ENCODE assay signal across 17 cellular contexts in genomic region chr20:62971211-62971949, GRCh38. TPM values are rescaled to one million over a fixed set of nuclear protein-coding genes. Genes with fewer than 3 reads are reported as not detected.
DNase-seq lines count a peak whose midpoint lies in the region; ATAC-seq lines count a peak whose summit lies in the region.
"Had no signal": no experiment of that assay in that cellular context is flagged by ENCODE, and none has a peak within 500 bp of the region (broad histone marks: within the 10 kb centered on the region; RNA-seq: fewer than 3 reads in every experiment).

No MANE protein-coding gene starts in this region.

- H3K36me3 Mint-ChIP-seq in activated CD4-positive, alpha-beta T cell treated with anti-CD3 and anti-CD28 coated beads, Interleukin-2, amount 10 ng/mL, durations not matched to agents 24 days and 14 days (ENCODE audit: low read depth) = no peaks in the 10 kb centered on the region
- no peaks in the 10 kb centered on the region for H3K36me3 Mint-ChIP-seq in activated T-helper 1 cell treated with anti-CD3 and anti-CD28 coated beads, Interleukin-12 subunit alpha, Interleukin-12 subunit beta, Interleukin-2, Interleukin-4 antibody, amounts not matched to agents 30 ng/mL and 10 ng/mL and 1 ng/mL, durations not matched to agents 14 hours and 24 hours and 36 hours (ENCODE audit: low read depth)
- no peaks in the 10 kb centered on the region for H3K36me3 Mint-ChIP-seq in memory B cell
- peaks cover 4% of the 10 kb centered on the region for H3K36me3 Mint-ChIP-seq in stimulated activated memory B cell treated with anti-CD40 and anti-IgM and Interleukin-4, amounts not matched to agents 10 μg/mL and 1 μg/mL and 100 μg/mL, for 72 hours

- H3K79me2 ChIP-seq in Karpas-422 (ENCODE audit: low read length) = no peaks in the 10 kb centered on the region

- H3K9me3 Mint-ChIP-seq in activated CD4-positive, alpha-beta T cell treated with anti-CD3 and anti-CD28 coated beads, Interleukin-2, amount 10 ng/mL, durations not matched to agents 24 days and 14 days = no peaks in the 10 kb centered on the region
- no peaks in the 10 kb centered on the region for H3K9me3 Mint-ChIP-seq in activated T-helper 1 cell treated with anti-CD3 and anti-CD28 coated beads, Interleukin-12 subunit alpha, Interleukin-12 subunit beta, Interleukin-2, Interleukin-4 antibody, amounts not matched to agents 30 ng/mL and 10 ng/mL and 1 ng/mL, durations not matched to agents 14 hours and 24 hours and 36 hours
- H3K9me3 Mint-ChIP-seq in memory B cell = no peaks in the 10 kb centered on the region
- H3K9me3 Mint-ChIP-seq in stimulated activated memory B cell treated with anti-CD40 and anti-IgM and Interleukin-4, amounts not matched to agents 10 μg/mL and 1 μg/mL and 100 μg/mL, for 72 hours = no peaks in the 10 kb centered on the region

- no peak overlapping the region for H3K27ac ChIP-seq in Karpas-422 (ENCODE audit: low read length)
- H3K27ac ChIP-seq: ascending aorta, upper lobe of right lung had no signal

- no peak overlapping the region for H3K9ac ChIP-seq in Karpas-422 (ENCODE audit: low read length)

- no peak for DNase-seq in activated CD4-positive, alpha-beta T cell treated with anti-CD3 and anti-CD28 coated beads, Interleukin-2, amount 10 ng/mL, durations not matched to agents 24 days and 14 days
- DNase-seq in activated CD4-positive, alpha-beta T cell treated with anti-CD3 and anti-CD28 coated beads, Interleukin-2, amount 50 U/mL, for 48 hours = no peak
- no peak for DNase-seq in activated T-helper 1 cell treated with anti-CD3 and anti-CD28 coated beads, Interleukin-12 subunit alpha, Interleukin-12 subunit beta, Interleukin-2, Interleukin-4 antibody, amounts not matched to agents 30 ng/mL and 10 ng/mL and 1 ng/mL, durations not matched to agents 14 hours and 24 hours and 36 hours (ENCODE audit: low spot score)
- DNase-seq in memory B cell (ENCODE audit: low spot score in 2 of 2) (no peak), NCI-H2227 treated with DMSO at 0.1 percent for 48 hours (lab: John Stamatoyannopoulos, UW) (no peak), Karpas-422 (no peak)
- no peak for DNase-seq in stimulated activated CD8-positive, alpha-beta memory T cell treated with anti-CD3 and anti-CD28 coated beads, Interleukin-4, amount 100 ng/mL, for 48 hours
- DNase-seq: kidney, NCI-H187 treated with DMSO at 0.1 percent for 48 hours had no signal

- no peaks in the 10 kb centered on the region for H3K27me3 ChIP-seq in Karpas-422 (ENCODE audit: low read length)
- H3K27me3 ChIP-seq: ascending aorta had no signal

- H3K27me3 Mint-ChIP-seq in activated CD4-positive, alpha-beta T cell treated with anti-CD3 and anti-CD28 coated beads, Interleukin-2, amount 10 ng/mL, durations not matched to agents 24 days and 14 days = peaks cover 39% of the 10 kb centered on the region
- H3K27me3 Mint-ChIP-seq in activated T-helper 1 cell treated with anti-CD3 and anti-CD28 coated beads, Interleukin-12 subunit alpha, Interleukin-12 subunit beta, Interleukin-2, Interleukin-4 antibody, amounts not matched to agents 30 ng/mL and 10 ng/mL and 1 ng/mL, durations not matched to agents 14 hours and 24 hours and 36 hours (ENCODE audit: insufficient read depth) = peaks cover 29% of the 10 kb centered on the region
- H3K27me3 Mint-ChIP-seq in memory B cell = peaks cover 21% of the 10 kb centered on the region
- H3K27me3 Mint-ChIP-seq in stimulated activated memory B cell treated with anti-CD40 and anti-IgM and Interleukin-4, amounts not matched to agents 10 μg/mL and 1 μg/mL and 100 μg/mL, for 72 hours = peaks cover 48% of the 10 kb centered on the region

- H3K4me1 ChIP-seq in Karpas-422 (ENCODE audit: low read length) = peaks cover 4% of the 10 kb centered on the region

- no peak overlapping the region for H3K4me2 ChIP-seq in Karpas-422 (ENCODE audit: low read depth, low read length, poor library complexity, severe bottlenecking)

- peak overlapping the region; percentile 11 for H3K27ac Mint-ChIP-seq in activated CD4-positive, alpha-beta T cell treated with anti-CD3 and anti-CD28 coated beads, Interleukin-2, amount 10 ng/mL, durations not matched to agents 24 days and 14 days
- peak overlapping the region; percentile 50 for H3K27ac Mint-ChIP-seq in activated T-helper 1 cell treated with anti-CD3 and anti-CD28 coated beads, Interleukin-12 subunit alpha, Interleukin-12 subunit beta, Interleukin-2, Interleukin-4 antibody, amounts not matched to agents 30 ng/mL and 10 ng/mL and 1 ng/mL, durations not matched to agents 14 hours and 24 hours and 36 hours
- H3K27ac Mint-ChIP-seq in memory B cell = peak overlapping the region; percentile 2
- H3K27ac Mint-ChIP-seq in stimulated activated memory B cell treated with anti-CD40 and anti-IgM and Interleukin-4, amounts not matched to agents 10 μg/mL and 1 μg/mL and 100 μg/mL, for 72 hours = no peak overlapping the region

- H3K4me1 Mint-ChIP-seq in activated CD4-positive, alpha-beta T cell treated with anti-CD3 and anti-CD28 coated beads, Interleukin-2, amount 10 ng/mL, durations not matched to agents 24 days and 14 days = peaks cover 17% of the 10 kb centered on the region
- peaks cover 13% of the 10 kb centered on the region for H3K4me1 Mint-ChIP-seq in activated T-helper 1 cell treated with anti-CD3 and anti-CD28 coated beads, Interleukin-12 subunit alpha, Interleukin-12 subunit beta, Interleukin-2, Interleukin-4 antibody, amounts not matched to agents 30 ng/mL and 10 ng/mL and 1 ng/mL, durations not matched to agents 14 hours and 24 hours and 36 hours (ENCODE audit: low read depth)
- peaks cover 15% of the 10 kb centered on the region for H3K4me1 Mint-ChIP-seq in memory B cell
- peaks cover 17% of the 10 kb centered on the region for H3K4me1 Mint-ChIP-seq in stimulated activated memory B cell treated with anti-CD40 and anti-IgM and Interleukin-4, amounts not matched to agents 10 μg/mL and 1 μg/mL and 100 μg/mL, for 72 hours

- no peak for ATAC-seq in memory B cell (ENCODE audit: low read depth)
- no peak for ATAC-seq in stimulated activated memory B cell treated with anti-CD40 and anti-IgM and Interleukin-4, amounts not matched to agents 10 μg/mL and 1 μg/mL and 100 μg/mL, for 72 hours

- no peaks in the 10 kb centered on the region for H3K9me3 ChIP-seq in Karpas-422 (ENCODE audit: low read length)
- H3K9me3 ChIP-seq: ascending aorta, upper lobe of right lung had no signal

- no peaks in the 10 kb centered on the region for H3K9me2 ChIP-seq in Karpas-422 (replicated peaks; ENCODE audit: insufficient read depth, low read length)

- no peaks in the 10 kb centered on the region; the same call in 1 of the 2 replicates for H4K20me1 ChIP-seq in Karpas-422 (ENCODE audit: insufficient read depth, low read depth, low read length)

- H3K4me3 Mint-ChIP-seq in activated CD4-positive, alpha-beta T cell treated with anti-CD3 and anti-CD28 coated beads, Interleukin-2, amount 10 ng/mL, durations not matched to agents 24 days and 14 days = no peak overlapping the region
- H3K4me3 Mint-ChIP-seq in activated T-helper 1 cell treated with anti-CD3 and anti-CD28 coated beads, Interleukin-12 subunit alpha, Interleukin-12 subunit beta, Interleukin-2, Interleukin-4 antibody, amounts not matched to agents 30 ng/mL and 10 ng/mL and 1 ng/mL, durations not matched to agents 14 hours and 24 hours and 36 hours = peak overlapping the region; percentile 4
- peak overlapping the region; percentile 43 for H3K4me3 Mint-ChIP-seq in memory B cell
- peak overlapping the region; percentile 2 for H3K4me3 Mint-ChIP-seq in stimulated activated memory B cell treated with anti-CD40 and anti-IgM and Interleukin-4, amounts not matched to agents 10 μg/mL and 1 μg/mL and 100 μg/mL, for 72 hours

- no peak overlapping the region for H2AFZ ChIP-seq in Karpas-422 (ENCODE audit: low read length)

- H3K36me3 ChIP-seq in Karpas-422 (ENCODE audit: insufficient read depth, low read length) = no peaks in the 10 kb centered on the region
- H3K36me3 ChIP-seq: ascending aorta, upper lobe of right lung had no signal

- intact Hi-C loops in activated CD4-positive, alpha-beta T cell treated with anti-CD3 and anti-CD28 coated beads, Interleukin-2, amount 10 ng/mL, durations not matched to agents 24 days and 14 days (cut with micrococcal nuclease) = no loop called here
- intact Hi-C loops in activated T-helper 1 cell treated with anti-CD3 and anti-CD28 coated beads, Interleukin-12 subunit alpha, Interleukin-12 subunit beta, Interleukin-2, Interleukin-4 antibody, amounts not matched to agents 30 ng/mL and 10 ng/mL and 1 ng/mL, durations not matched to agents 14 hours and 24 hours and 36 hours (cut with micrococcal nuclease) = no loop called here

- H3K4me3 ChIP-seq in Karpas-422 (ENCODE audit: low read length) = no peak overlapping the region
- H3K4me3 ChIP-seq: ascending aorta, lung, upper lobe of right lung had no signal

RNA-seq across cellular contexts. Expression of gene SLC17A9, which starts 18.9 kb away (rescaled TPM):
- 13.0 and 14.0 TPM in 2 replicates for total RNA-seq in activated CD4-positive, alpha-beta T cell treated with anti-CD3 and anti-CD28 coated beads, Interleukin-2, amount 10 ng/mL, durations not matched to agents 24 days and 14 days
- 7.6 and 8.6 TPM in 2 replicates for total RNA-seq in activated T-helper 1 cell treated with anti-CD3 and anti-CD28 coated beads, Interleukin-12 subunit alpha, Interleukin-12 subunit beta, Interleukin-2, Interleukin-4 antibody, amounts not matched to agents 30 ng/mL and 10 ng/mL and 1 ng/mL, durations not matched to agents 14 hours and 24 hours and 36 hours
- total RNA-seq in Karpas-422 (2014; rRNA removed; shearing (Covaris generic); ENCODE audit: low replicate concordance) = 15.9 and 22.1 TPM in 2 replicates
- total RNA-seq: myocyte had no signal

RNA-seq across cellular contexts. Expression of gene GID8, which starts 33.4 kb away (rescaled TPM):
- 50.0 and 58.0 TPM in 2 replicates for total RNA-seq in activated CD4-positive, alpha-beta T cell treated with anti-CD3 and anti-CD28 coated beads, Interleukin-2, amount 10 ng/mL, durations not matched to agents 24 days and 14 days
- 52.5 and 55.3 TPM in 2 replicates for total RNA-seq in activated T-helper 1 cell treated with anti-CD3 and anti-CD28 coated beads, Interleukin-12 subunit alpha, Interleukin-12 subunit beta, Interleukin-2, Interleukin-4 antibody, amounts not matched to agents 30 ng/mL and 10 ng/mL and 1 ng/mL, durations not matched to agents 14 hours and 24 hours and 36 hours
- total RNA-seq in Karpas-422 (2014; rRNA removed; shearing (Covaris generic); ENCODE audit: low replicate concordance) = 31.3 and 48.2 TPM in 2 replicates

RNA-seq across cellular contexts. Expression of gene BHLHE23, which starts 35.4 kb away (rescaled TPM):
- not detected in 2 replicates for total RNA-seq in activated CD4-positive, alpha-beta T cell treated with anti-CD3 and anti-CD28 coated beads, Interleukin-2, amount 10 ng/mL, durations not matched to agents 24 days and 14 days
- not detected in 2 replicates for total RNA-seq in activated T-helper 1 cell treated with anti-CD3 and anti-CD28 coated beads, Interleukin-12 subunit alpha, Interleukin-12 subunit beta, Interleukin-2, Interleukin-4 antibody, amounts not matched to agents 30 ng/mL and 10 ng/mL and 1 ng/mL, durations not matched to agents 14 hours and 24 hours and 36 hours
- total RNA-seq in Karpas-422 (2014; rRNA removed; shearing (Covaris generic); ENCODE audit: low replicate concordance) = not detected in 2 replicates
- total RNA-seq: ascending aorta, cerebellum, kidney, lung, myocyte, posterior vena cava, Right ventricle myocardium superior, upper lobe of right lung had no signal

RNA-seq across cellular contexts. Expression of gene DIDO1, which starts 45.1 kb away (rescaled TPM):
- 58.5 and 61.2 TPM in 2 replicates for total RNA-seq in activated CD4-positive, alpha-beta T cell treated with anti-CD3 and anti-CD28 coated beads, Interleukin-2, amount 10 ng/mL, durations not matched to agents 24 days and 14 days
- total RNA-seq in activated T-helper 1 cell treated with anti-CD3 and anti-CD28 coated beads, Interleukin-12 subunit alpha, Interleukin-12 subunit beta, Interleukin-2, Interleukin-4 antibody, amounts not matched to agents 30 ng/mL and 10 ng/mL and 1 ng/mL, durations not matched to agents 14 hours and 24 hours and 36 hours = 60.5 and 60.8 TPM in 2 replicates
- total RNA-seq in Karpas-422 (2014; rRNA removed; shearing (Covaris generic); ENCODE audit: low replicate concordance) = 35.4 and 43.4 TPM in 2 replicates
